8 cellular contexts compared by ENCODE assay signal in the genomic region with DNA sequence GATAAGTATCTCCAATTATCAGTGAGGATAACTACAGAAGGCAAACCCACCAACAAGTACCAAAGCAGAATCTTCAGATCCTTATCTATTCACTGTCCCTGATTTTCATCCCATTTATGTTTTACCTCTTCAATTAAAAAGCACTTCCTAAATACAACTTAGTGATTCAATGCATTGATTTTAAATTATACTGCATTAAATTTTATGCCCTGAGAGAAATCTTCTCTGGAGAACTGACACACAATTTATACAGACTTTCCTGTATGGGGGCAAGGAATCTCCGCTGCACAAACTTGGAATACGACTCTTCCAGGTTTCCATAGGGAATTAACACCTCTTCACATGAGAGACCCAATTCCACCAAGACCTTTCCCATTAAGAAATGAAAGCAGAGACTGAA. TPM values are rescaled to one million over a fixed set of nuclear protein-coding genes. Genes with fewer than 3 reads are reported as not detected.
"Had no signal": no experiment of that assay in that cellular context is flagged by ENCODE, and none has a peak within 500 bp of the region (broad histone marks: within the 10 kb centered on the region; RNA-seq: fewer than 3 reads in every experiment).

A gene with protein sequence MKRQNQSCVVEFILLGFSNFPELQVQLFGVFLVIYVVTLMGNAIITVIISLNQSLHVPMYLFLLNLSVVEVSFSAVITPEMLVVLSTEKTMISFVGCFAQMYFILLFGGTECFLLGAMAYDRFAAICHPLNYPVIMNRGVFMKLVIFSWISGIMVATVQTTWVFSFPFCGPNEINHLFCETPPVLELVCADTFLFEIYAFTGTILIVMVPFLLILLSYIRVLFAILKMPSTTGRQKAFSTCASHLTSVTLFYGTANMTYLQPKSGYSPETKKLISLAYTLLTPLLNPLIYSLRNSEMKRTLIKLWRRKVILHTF (minus strand): TSS at position 101 of the 400 bp plus-strand sequence. CDS start 2,188 bp downstream, outside the sequence.

- H3K27ac ChIP-seq: HL-60 had no signal

- H3K4me3 ChIP-seq: K562 had no signal

- DNase-seq: IMR-90, KBM-7, KG1 had no signal

RNA-seq across cellular contexts. Expression of the gene that starts here (rescaled TPM):
- total RNA-seq: HepG2, HT-29, HT1080, IMR-90, K562 had no signal
